10 cellular contexts compared by ENCODE assay signal in the genomic region with DNA sequence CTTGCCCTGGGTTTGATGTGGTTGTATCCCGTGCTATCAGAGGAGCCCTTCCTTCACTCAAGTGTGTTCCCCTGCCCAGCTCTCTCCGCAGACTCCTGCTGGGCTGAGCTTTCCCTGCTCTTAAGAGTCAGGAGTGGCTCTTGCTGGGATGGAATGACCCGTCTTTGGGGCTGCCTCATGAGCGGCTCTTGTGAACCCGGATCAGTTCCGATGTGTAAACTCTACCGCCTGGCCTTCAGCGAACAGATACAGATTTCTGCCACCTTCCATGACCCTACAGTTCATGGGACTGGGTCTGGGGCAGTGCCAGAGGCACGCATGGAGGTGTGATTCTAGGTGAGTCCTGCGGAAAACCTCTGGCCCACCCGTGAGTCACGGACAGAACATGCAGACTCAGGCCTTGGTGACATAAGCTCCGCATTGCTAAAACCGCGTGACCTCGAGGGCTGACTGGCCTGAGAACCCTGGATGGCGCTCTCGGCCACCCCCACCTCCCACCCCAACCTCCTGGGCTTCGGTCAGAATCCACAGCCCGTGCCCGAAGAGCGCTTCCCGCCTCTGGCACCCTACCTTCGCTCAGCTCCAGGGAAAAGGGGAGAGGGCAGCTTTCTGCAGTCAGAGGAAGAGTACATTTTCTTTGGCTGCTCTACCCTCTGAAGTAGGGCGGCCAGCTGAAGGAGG. TPM values are rescaled to one million over a fixed set of nuclear protein-coding genes. Genes with fewer than 3 reads are reported as not detected.
DNase-seq lines count a peak whose midpoint lies in the region; ATAC-seq and TF ChIP-seq lines count a peak whose summit lies in the region.
"Had no signal": no experiment of that assay in that cellular context is flagged by ENCODE, and none has a peak within 500 bp of the region (broad histone marks: within the 10 kb centered on the region; RNA-seq: fewer than 3 reads in every experiment).

No MANE protein-coding gene starts in this region.

- H3K9me3 Mint-ChIP-seq in CD8-positive, alpha-beta memory T cell: no peaks in the 10 kb centered on the region
- H3K9me3 Mint-ChIP-seq in activated naive CD8-positive, alpha-beta T cell treated with anti-CD3 and anti-CD28 coated beads, Interleukin-2, amount 50 U/mL, for 24 hours: no peaks in the 10 kb centered on the region

- H3K9me2 ChIP-seq in hepatocyte (replicated peaks; ENCODE audit: insufficient read depth): no peaks in the 10 kb centered on the region

- H3K4me3 ChIP-seq in CD8-positive, alpha-beta memory T cell (ENCODE audit: low read length): no peak overlapping the region
- H3K4me3 ChIP-seq in hepatocyte (peak overlapping the region; percentile 11), prostate gland (peak overlapping the region; percentile 97 to 99)

- intact Hi-C loops in prostate gland (cut with DNase I): loop anchor here (2.0 kb wide), 1 partner anchor 203 kb away; no protein-coding TSS in a partner anchor

- H3K27ac ChIP-seq in CD8-positive, alpha-beta memory T cell (ENCODE audit: low read depth, low read length): no peak overlapping the region
- H3K27ac ChIP-seq in hepatocyte (peak overlapping the region; percentile 62), prostate gland (peak overlapping the region; percentile 100)

- CTCF ChIA-PET in CD8-positive, alpha-beta memory T cell (lab: Charles Lee): interaction anchor here (0.7 to 2.5 kb wide), 5 partner anchors 22 to 204 kb away, joined by 3 to 7 read pairs (median 4); no protein-coding TSS in a partner anchor

- H3K36me3 Mint-ChIP-seq in CD8-positive, alpha-beta memory T cell: peaks cover 0 to 4% (median 0%) of the 10 kb centered on the region in 3 donors
- H3K36me3 Mint-ChIP-seq in activated naive CD8-positive, alpha-beta T cell treated with anti-CD3 and anti-CD28 coated beads, Interleukin-2, amount 50 U/mL, for 24 hours (ENCODE audit: low read depth): no peaks in the 10 kb centered on the region

- peak overlapping the region; percentile 8 for H2AFZ ChIP-seq in hepatocyte

- no peaks in the 10 kb centered on the region for H3K9me3 ChIP-seq in CD8-positive, alpha-beta memory T cell (ENCODE audit: low read length)
- H3K9me3 ChIP-seq in hepatocyte (ENCODE audit: low read depth) (no peaks in the 10 kb centered on the region), prostate gland (no peaks in the 10 kb centered on the region)

- H3K27me3 Mint-ChIP-seq in CD8-positive, alpha-beta memory T cell: peaks cover 18 to 35% of the 10 kb centered on the region in 2 donors
- peaks cover 41% of the 10 kb centered on the region for H3K27me3 Mint-ChIP-seq in activated naive CD8-positive, alpha-beta T cell treated with anti-CD3 and anti-CD28 coated beads, Interleukin-2, amount 50 U/mL, for 24 hours

- peaks cover 15% of the 10 kb centered on the region for H3K27me3 ChIP-seq in CD8-positive, alpha-beta memory T cell (ENCODE audit: insufficient read depth, low read length, poor library complexity, severe bottlenecking)
- H3K27me3 ChIP-seq in hepatocyte (peaks cover 28% of the 10 kb centered on the region), prostate gland (replicated peaks; ENCODE audit: insufficient read depth) (no peaks in the 10 kb centered on the region)

- H4K20me1 ChIP-seq in hepatocyte (ENCODE audit: insufficient read depth, poor library complexity, severe bottlenecking): peaks cover 8% of the 10 kb centered on the region

- TF ChIP-seq POLR2A in prostate gland (IDR thresholded peaks at IDR 0.05): no peak

- WGBS in hepatocyte (ENCODE audit: low lambda C conversion rate, missing lambda C conversion rate): 39% methylated on average over 23 of the region's 25 CpGs
- WGBS in prostate gland: 48% methylated on average over 23 of the region's 25 CpGs

- H3K4me1 Mint-ChIP-seq in CD8-positive, alpha-beta memory T cell: peaks cover 10 to 24% (median 13%) of the 10 kb centered on the region in 3 donors
- H3K4me1 Mint-ChIP-seq in activated naive CD8-positive, alpha-beta T cell treated with anti-CD3 and anti-CD28 coated beads, Interleukin-2, amount 50 U/mL, for 24 hours: peaks cover 5% of the 10 kb centered on the region

- peaks cover 8% of the 10 kb centered on the region for H3K4me1 ChIP-seq in CD8-positive, alpha-beta memory T cell (ENCODE audit: insufficient read depth, low read length)
- H3K4me1 ChIP-seq in hepatocyte (ENCODE audit: insufficient read depth) (peaks cover 11% of the 10 kb centered on the region), prostate gland (replicated peaks) (no peaks in the 10 kb centered on the region)

- H3K4me2 ChIP-seq in hepatocyte: peak overlapping the region; percentile 87

- TF ChIP-seq CTCF in hepatocyte (IDR thresholded peaks at IDR 0.05; ENCODE audit: poor library complexity) (no peak), prostate gland (IDR thresholded peaks at IDR 0.05) (no peak)

- H3K27ac Mint-ChIP-seq in CD8-positive, alpha-beta memory T cell: peak overlapping the region in 1 of 8 donors; percentile 49
- no peak overlapping the region for H3K27ac Mint-ChIP-seq in activated naive CD8-positive, alpha-beta T cell treated with anti-CD3 and anti-CD28 coated beads, Interleukin-2, amount 50 U/mL, for 24 hours

- H3K79me2 ChIP-seq in hepatocyte: peaks cover 30% of the 10 kb centered on the region

- ATAC-seq in activated naive CD8-positive, alpha-beta T cell treated with anti-CD3 and anti-CD28 coated beads, Interleukin-2, amount 50 U/mL, for 24 hours: no peak
- ATAC-seq in HG03025 (IDR thresholded peaks at IDR 0.05; ENCODE audit: low FRiP score, unreplicated experiment) (no peak), GM18870 (IDR thresholded peaks at IDR 0.05; ENCODE audit: unreplicated experiment) (no peak)

- DNase-seq in CD8-positive, alpha-beta memory T cell: no peak
- DNase-seq in activated naive CD8-positive, alpha-beta T cell treated with anti-CD3 and anti-CD28 coated beads, Interleukin-2, amount 50 U/mL, for 24 hours: no peak
- DNase-seq in hepatocyte (ENCODE audit: low spot score) (peak; percentile 76), prostate gland (ENCODE audit: low spot score) (no peak), NCI-H748 treated with DMSO at 0.1 percent for 48 hours (lab: John Stamatoyannopoulos, UW) (no peak), HT-29 (ENCODE audit: low spot score) (no peak)
- DNase-seq: NCI-H187 had no signal

- POLR2A ChIA-PET in CD8-positive, alpha-beta memory T cell (lab: Charles Lee): no interaction called here

- H3K4me3 Mint-ChIP-seq in CD8-positive, alpha-beta memory T cell: peak overlapping the region; percentile 39 to 96 (median 87)
- H3K4me3 Mint-ChIP-seq in activated naive CD8-positive, alpha-beta T cell treated with anti-CD3 and anti-CD28 coated beads, Interleukin-2, amount 50 U/mL, for 24 hours: peak overlapping the region; percentile 63

- no peaks in the 10 kb centered on the region for H3K36me3 ChIP-seq in CD8-positive, alpha-beta memory T cell (ENCODE audit: insufficient read depth, low read length)
- H3K36me3 ChIP-seq in hepatocyte (replicated peaks; ENCODE audit: insufficient read depth, low read depth): no peaks in the 10 kb centered on the region
- peaks cover 2 to 3% of the 10 kb centered on the region in 2 donors for H3K36me3 ChIP-seq in prostate gland

RNA-seq across cellular contexts. Expression of a gene that starts 1.3 kb away (rescaled TPM):
- total RNA-seq in CD8-positive, alpha-beta memory T cell: 1 to 10 TPM; 2.1 to 2.2 TPM
- polyA plus RNA-seq in CD8-positive, alpha-beta memory T cell: 71.9 TPM
- total RNA-seq in hepatocyte (21.0 and 30.1 TPM in 2 replicates), prostate gland (100 to 1,000 TPM; 171 to 230 TPM)
- polyA plus RNA-seq in hepatocyte: 52.3 and 67.5 TPM in 2 replicates
- total RNA-seq in HT-29 (2014; rRNA removed; shearing (Covaris generic)): not detected in 2 replicates
- total RNA-seq: Daoy had no signal
